Comparison of ENCODE assay signal across 8 cellular contexts in genomic region chr10:95907454-95908253, GRCh38.
A peak's percentile ranks its signal among the peaks of the same experiment; 100 is the strongest.
DNase-seq lines count a peak whose midpoint lies in the region; ATAC-seq and TF ChIP-seq lines count a peak whose summit lies in the region.

Gene CC2D2B, plus strand, starts transcription at chr10:95907975. Its CDS starts 3,349 bp downstream, at chr10:95911324.

- H3K27ac ChIP-seq in layer of hippocampus (ENCODE audit: low read depth, low read length): peak within 1 kb of the TSS; percentile 82

- peak; percentile 49 for DNase-seq in AG09319 (ENCODE audit: extremely low read depth, low read depth)
- DNase-seq in NCI-H2227 treated with DMSO at 0.1 percent for 48 hours (lab: John Stamatoyannopoulos, UW): peak; percentile 80
- peak; percentile 38 for DNase-seq in activated CD4-positive, alpha-beta T cell treated with anti-CD3 and anti-CD28 coated beads for 1 hour
- DNase-seq in choroid plexus epithelial cell (ENCODE audit: low read depth): peak; percentile 84
- peak; percentile 36 to 69 (median 60) for DNase-seq in stimulated activated CD4-positive, alpha-beta T cell treated with anti-CD3 and anti-CD28 coated beads, Interleukin-1b, Interleukin-23, amount 100 ng/mL, for 24 hours (ENCODE audit: low read depth in 4 of 4, low spot score in 1 of 4)

- no peaks in the 10 kb centered on the region for H3K27me3 ChIP-seq in layer of hippocampus (ENCODE audit: control insufficient read depth, insufficient read depth, low read length)

- no peak for TF ChIP-seq CTCF in AG09319 (IDR thresholded peaks at IDR 0.05; ENCODE audit: low read depth, low read length)
- TF ChIP-seq CTCF in choroid plexus epithelial cell (conservative IDR thresholded peaks at IDR 0.05; ENCODE audit: low read depth, low read length): no peak

- H3K4me3 ChIP-seq in choroid plexus epithelial cell (ENCODE audit: low read depth, low read length): peak within 1 kb of the TSS; percentile 84

- ATAC-seq in GM18861 (IDR thresholded peaks at IDR 0.05; ENCODE audit: unreplicated experiment) (peak; percentile 71), HG03095 (IDR thresholded peaks at IDR 0.05; ENCODE audit: unreplicated experiment) (peak; percentile 80)

Comparison
In these comparisons a context has a peak if more than half of its experiments do, and no peak if none do; other contexts are left out.
1. Peak in every context shown above with its lines: DNase-seq, ATAC-seq, H3K4me3 ChIP-seq and H3K27ac ChIP-seq.